ENCODE assay signal across 21 cellular contexts in genomic region chr2:44852594-44852993, GRCh38.
A peak's percentile ranks its signal among the peaks of the same experiment; 100 is the strongest.
DNase-seq lines count a peak whose midpoint lies in the region; ATAC-seq, FAIRE-seq and TF ChIP-seq lines count a peak whose summit lies in the region.
"Had no signal": no experiment of that assay in that cellular context is flagged by ENCODE, and none has a peak within 500 bp of the region (broad histone marks: within the 10 kb centered on the region; RNA-seq: fewer than 3 reads in every experiment).

No MANE protein-coding gene starts in this region.

- 0% methylated on average over 2 of the region's 2 CpGs for WGBS in HepG2 (ENCODE audit: low lambda C conversion rate)
- WGBS in right lobe of liver (ENCODE audit: insufficient coverage, low coverage, low lambda C conversion rate, missing lambda C conversion rate): 62% methylated on average over 2 of the region's 2 CpGs
- 86% methylated on average over 2 of the region's 2 CpGs for WGBS in right cardiac atrium

- H3K27ac Mint-ChIP-seq in astrocyte (ENCODE audit: unreplicated experiment): no peak overlapping the region
- H3K27ac Mint-ChIP-seq: CD4-positive, alpha-beta memory T cell had no signal

- no peak for TF ChIP-seq RAD21 in HepG2 (CRISPR knock-in tag; IDR thresholded peaks at IDR 0.05)

- CTCF ChIA-PET in HepG2 (lab: Yijun Ruan, JAX; ENCODE audit: low intra/inter-chr PET ratio, low total read pairs): no interaction called here

- peaks cover 23% of the 10 kb centered on the region for H3K27me3 Mint-ChIP-seq in astrocyte (ENCODE audit: low read depth, unreplicated experiment)

- H3K27me3 ChIP-seq in HepG2 (ENCODE audit: control insufficient read depth in 1 of 2, insufficient read depth in 2 of 2, low read length in 2 of 2) (peaks cover 2 to 7% of the 10 kb centered on the region in 2 experiments; a peak in 3 of 5 replicates), right lobe of liver (no peaks in the 10 kb centered on the region), astrocyte (ENCODE audit: insufficient read depth, low read length) (peaks cover 5% of the 10 kb centered on the region), right cardiac atrium (ENCODE audit: control insufficient read depth, insufficient read depth) (no peaks in the 10 kb centered on the region)

- POLR2A ChIA-PET in HepG2 (lab: Yijun Ruan, JAX): no interaction called here

- no peaks in the 10 kb centered on the region for H3K36me3 Mint-ChIP-seq in astrocyte (ENCODE audit: low read depth, unreplicated experiment)
- H3K36me3 Mint-ChIP-seq: CD4-positive, alpha-beta memory T cell had no signal

- no peak for TF ChIP-seq CTCF in HepG2 (CRISPR knock-in tag; IDR thresholded peaks at IDR 0.05)
- no peak for TF ChIP-seq CTCF in right lobe of liver (IDR thresholded peaks at IDR 0.05)
- no peak for TF ChIP-seq CTCF in astrocyte (IDR thresholded peaks at IDR 0.05; ENCODE audit: insufficient read depth, low read depth, low read length)

- H3K4me3 ChIP-seq in HepG2 (replicated peaks in 1 of 3; ENCODE audit: insufficient read depth in 1 of 3, low read depth in 2 of 3, low read length in 3 of 3) (no peak overlapping the region), right lobe of liver (no peak overlapping the region), astrocyte (ENCODE audit: insufficient read depth, low read depth, low read length) (no peak overlapping the region), right cardiac atrium (ENCODE audit: low read length) (no peak overlapping the region)
- H3K4me3 ChIP-seq: GM23248 had no signal

- no peaks in the 10 kb centered on the region for H3K9me3 Mint-ChIP-seq in astrocyte (ENCODE audit: unreplicated experiment)

- no TSS peak for BruUV-seq in HepG2 (replicated peaks; lab: Mats Ljungman, UMichigan)

- H3K4me1 ChIP-seq in HepG2 (ENCODE audit: insufficient read depth, low read length) (no peaks in the 10 kb centered on the region), right lobe of liver (no peaks in the 10 kb centered on the region), astrocyte (ENCODE audit: insufficient read depth, low read length) (no peaks in the 10 kb centered on the region), right cardiac atrium (ENCODE audit: control insufficient read depth, insufficient read depth, low read length) (no peaks in the 10 kb centered on the region)

- TF ChIP-seq POLR2A in HepG2 (IDR thresholded peaks at IDR 0.05; ENCODE audit: insufficient read depth in 1 of 2, low read depth in 2 of 2, low read length in 2 of 2) (no peak), right lobe of liver (IDR thresholded peaks at IDR 0.05) (no peak)

- no peak for TF ChIP-seq EP300 in HepG2 (IDR thresholded peaks at IDR 0.05; ENCODE audit: low read depth in 2 of 2, low read length in 2 of 2)
- no peak for TF ChIP-seq EP300 in HepG2 (CRISPR knock-in tag; IDR thresholded peaks at IDR 0.05; ENCODE audit: borderline replicate concordance)

- H2AFZ ChIP-seq in HepG2 (ENCODE audit: low read length): no peak overlapping the region
- H2AFZ ChIP-seq in astrocyte (ENCODE audit: low read depth, low read length): no peak overlapping the region
- H2AFZ ChIP-seq: GM23248 had no signal

- no peak overlapping the region for H3K9ac ChIP-seq in HepG2 (ENCODE audit: insufficient read depth, low read depth, low read length)
- H3K9ac ChIP-seq in astrocyte (ENCODE audit: low read length): no peak overlapping the region
- H3K9ac ChIP-seq: GM23248 had no signal

- ATAC-seq in HepG2 (no peak), right lobe of liver (no peak), right cardiac atrium (no peak), GM19035 (IDR thresholded peaks at IDR 0.05; ENCODE audit: unreplicated experiment) (no peak)

- H4K20me1 ChIP-seq in HepG2 (ENCODE audit: insufficient read depth, low read length): no peaks in the 10 kb centered on the region
- H4K20me1 ChIP-seq in astrocyte (ENCODE audit: insufficient read depth, low read length): no peaks in the 10 kb centered on the region

- no peak for FAIRE-seq in HepG2 (lab: Jason Lieb, UNC)
- FAIRE-seq in astrocyte (lab: Jason Lieb, UNC): peak; percentile 41
- FAIRE-seq: GM12891, GM18507, H1 had no signal

- H3K36me3 ChIP-seq in HepG2 (replicated peaks in 1 of 2; ENCODE audit: control insufficient read depth in 1 of 2, insufficient read depth in 2 of 2, low read length in 2 of 2) (no peaks in the 10 kb centered on the region), right lobe of liver (no peaks in the 10 kb centered on the region), astrocyte (ENCODE audit: insufficient read depth, low read length) (no peaks in the 10 kb centered on the region)

- H3K27ac ChIP-seq in HepG2 (ENCODE audit: extremely low read length, insufficient read depth, low read length): no peak overlapping the region
- H3K27ac ChIP-seq in right lobe of liver: no peak overlapping the region
- H3K27ac ChIP-seq in astrocyte (ENCODE audit: low read depth, low read length): no peak overlapping the region
- no peak overlapping the region for H3K27ac ChIP-seq in right cardiac atrium (ENCODE audit: low read length)
- H3K27ac ChIP-seq: GM23248 had no signal

- in situ Hi-C loops in HepG2 (cut with HindIII; ENCODE audit: extremely low pct_ligation_motif_present, low pct_unique_long_range_greater_than_20kb): no loop called here

- H3K9me3 ChIP-seq in HepG2 (ENCODE audit: low read length) (no peaks in the 10 kb centered on the region), right lobe of liver (no peaks in the 10 kb centered on the region), astrocyte (ENCODE audit: insufficient read depth, low read depth, low read length) (no peaks in the 10 kb centered on the region), right cardiac atrium (ENCODE audit: control insufficient read depth, low read length) (no peaks in the 10 kb centered on the region)

- H3K4me3 Mint-ChIP-seq in astrocyte (ENCODE audit: unreplicated experiment): no peak overlapping the region
- H3K4me3 Mint-ChIP-seq: CD4-positive, alpha-beta memory T cell had no signal

- H3K4me1 Mint-ChIP-seq in astrocyte (ENCODE audit: low read depth, unreplicated experiment): no peaks in the 10 kb centered on the region

- intact Hi-C loops in HepG2 (cut with micrococcal nuclease; ENCODE audit: unreplicated experiment): no loop called here
- intact Hi-C loops in right lobe of liver (cut with DNase I): no loop called here
- intact Hi-C loops in right cardiac atrium (cut with DNase I): no loop called here

- H3K79me2 ChIP-seq in HepG2 (ENCODE audit: insufficient read depth, low read length) (no peaks in the 10 kb centered on the region), astrocyte (ENCODE audit: insufficient read depth, low read length) (no peaks in the 10 kb centered on the region)

- DNase-seq in HepG2 (ENCODE audit: low spot score) (no peak), right lobe of liver (no peak), NCI-H1436 treated with DMSO at 0.1 percent for 48 hours (lab: John Stamatoyannopoulos, UW) (peak; percentile 13), astrocyte (ENCODE audit: low read depth) (no peak), right cardiac atrium (no peak), NCI-H446 treated with DMSO at 0.1 percent for 48 hours (lab: John Stamatoyannopoulos, UW) (no peak)
- DNase-seq: 8988T; C1 segment of cervical spinal cord; Calu3; CD4-positive, alpha-beta memory T cell; COR-L47; DMS53; DMS79 treated with DMSO at 0.1 percent for 48 hours; GF-D8; GM23248; H7; HCEC 1CT had no signal

- H3K4me2 ChIP-seq in HepG2 (ENCODE audit: low read depth, low read length) (no peak overlapping the region), astrocyte (ENCODE audit: low read length) (no peak overlapping the region)

TF ChIP-seq in HepG2, 621 proteins besides CTCF, POLR2A, EP300 and RAD21 (continues in another document):
- TF ChIP-seq JUNB (CRISPR knock-in tag; IDR thresholded peaks at IDR 0.05; ENCODE audit: borderline replicate concordance) (no peak), ZNF589 (CRISPR knock-in tag; conservative IDR thresholded peaks at IDR 0.05) (no peak), ATF2 (CRISPR knock-in tag; IDR thresholded peaks at IDR 0.05) (no peak), NR2F2 (IDR thresholded peaks at IDR 0.05; ENCODE audit: borderline replicate concordance, low read depth) (no peak), JUN (CRISPR knock-in tag; IDR thresholded peaks at IDR 0.05) (no peak), ZNF570 (CRISPR knock-in tag; IDR thresholded peaks at IDR 0.05; ENCODE audit: borderline replicate concordance) (no peak), PTBP1 (IDR thresholded peaks at IDR 0.05; ENCODE audit: low read depth, low read length, poor library complexity, severe bottlenecking) (no peak), GTF3A (CRISPR knock-in tag; conservative IDR thresholded peaks at IDR 0.05) (no peak), MAFK (conservative IDR thresholded peaks at IDR 0.05 in 1 of 2, IDR thresholded peaks at IDR 0.05 in 1 of 2; ENCODE audit: low read length in 2 of 2) (peak; percentile 49 to 76; a peak in 3 of 4 replicates), GFI1 (CRISPR knock-in tag; IDR thresholded peaks at IDR 0.05; ENCODE audit: borderline replicate concordance) (no peak), MAFF (IDR thresholded peaks at IDR 0.05; ENCODE audit: low read depth, low read length) (peak; percentile 32; the same call in 1 of the 2 replicates), TRAFD1 (CRISPR knock-in tag; IDR thresholded peaks at IDR 0.05; ENCODE audit: borderline replicate concordance) (no peak), ZNF317 (CRISPR knock-in tag; IDR thresholded peaks at IDR 0.05) (no peak), ZNF383 (CRISPR knock-in tag; IDR thresholded peaks at IDR 0.05; ENCODE audit: borderline replicate concordance) (no peak)
